ENCODE assay signal across 2 cellular contexts in the genomic region with DNA sequence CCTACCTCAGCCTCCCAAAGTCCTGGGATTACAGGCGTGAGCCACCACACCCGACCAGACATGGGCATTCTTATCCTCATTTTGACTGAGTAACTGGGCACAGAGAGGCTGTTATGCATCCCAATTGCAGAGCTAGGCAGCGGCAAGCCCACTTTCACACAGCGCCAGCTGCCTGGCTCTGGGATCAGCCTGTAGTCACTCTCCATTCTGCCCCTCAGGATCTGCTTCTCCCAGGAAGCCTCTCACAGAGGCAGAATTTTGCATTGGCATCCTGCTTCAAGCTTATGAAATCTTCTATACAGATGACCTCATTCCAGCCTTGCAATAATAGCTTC.
TF ChIP-seq lines count a peak whose summit lies in the region.

No MANE protein-coding gene starts in this region.

TF ChIP-seq in K562, 482 proteins besides CTCF, POLR2A, EP300 and RAD21:
- TF ChIP-seq HMGN3 (IDR thresholded peaks at IDR 0.05; ENCODE audit: borderline replicate concordance, extremely low read depth, insufficient read length, low read depth, low read length), result no peak
- TF ChIP-seq XRCC4 (IDR thresholded peaks at IDR 0.05; ENCODE audit: extremely low read depth, insufficient read depth, insufficient read length), result no peak
- TF ChIP-seq BCL6 (CRISPR knock-in tag; IDR thresholded peaks at IDR 0.05), result 0 out of 2 replicates have a peak, but pooled peaks have one; percentile 2
- 0 out of 2 replicates have a peak, but pooled peaks have one; percentile 1 for TF ChIP-seq ZBTB7A (IDR thresholded peaks at IDR 0.05; ENCODE audit: borderline replicate concordance, control insufficient read depth, low read depth, low read length)
- peak; percentile 39; the same call in 1 of the 2 replicates for TF ChIP-seq RBFOX2 (IDR thresholded peaks at IDR 0.05; ENCODE audit: low read depth, low read length)
- no peak for TF ChIP-seq HDAC3 (IDR thresholded peaks at IDR 0.05; ENCODE audit: borderline replicate concordance, partially characterized antibody)
- TF ChIP-seq, protein P1, sequence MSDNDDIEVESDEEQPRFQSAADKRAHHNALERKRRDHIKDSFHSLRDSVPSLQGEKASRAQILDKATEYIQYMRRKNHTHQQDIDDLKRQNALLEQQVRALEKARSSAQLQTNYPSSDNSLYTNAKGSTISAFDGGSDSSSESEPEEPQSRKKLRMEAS (CRISPR knock-in tag; IDR thresholded peaks at IDR 0.05), result 0 out of 2 replicates have a peak, but pooled peaks have one; percentile 8

TF ChIP-seq in liver, 16 proteins besides CTCF, POLR2A, EP300 and RAD21:
- TF ChIP-seq, protein P2, sequence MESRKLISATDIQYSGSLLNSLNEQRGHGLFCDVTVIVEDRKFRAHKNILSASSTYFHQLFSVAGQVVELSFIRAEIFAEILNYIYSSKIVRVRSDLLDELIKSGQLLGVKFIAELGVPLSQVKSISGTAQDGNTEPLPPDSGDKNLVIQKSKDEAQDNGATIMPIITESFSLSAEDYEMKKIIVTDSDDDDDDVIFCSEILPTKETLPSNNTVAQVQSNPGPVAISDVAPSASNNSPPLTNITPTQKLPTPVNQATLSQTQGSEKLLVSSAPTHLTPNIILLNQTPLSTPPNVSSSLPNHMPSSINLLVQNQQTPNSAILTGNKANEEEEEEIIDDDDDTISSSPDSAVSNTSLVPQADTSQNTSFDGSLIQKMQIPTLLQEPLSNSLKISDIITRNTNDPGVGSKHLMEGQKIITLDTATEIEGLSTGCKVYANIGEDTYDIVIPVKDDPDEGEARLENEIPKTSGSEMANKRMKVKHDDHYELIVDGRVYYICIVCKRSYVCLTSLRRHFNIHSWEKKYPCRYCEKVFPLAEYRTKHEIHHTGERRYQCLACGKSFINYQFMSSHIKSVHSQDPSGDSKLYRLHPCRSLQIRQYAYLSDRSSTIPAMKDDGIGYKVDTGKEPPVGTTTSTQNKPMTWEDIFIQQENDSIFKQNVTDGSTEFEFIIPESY (IDR thresholded peaks at IDR 0.05), result no peak
- TF ChIP-seq FOXA1 (IDR thresholded peaks at IDR 0.05), result no peak
- TF ChIP-seq HNF4A (conservative IDR thresholded peaks at IDR 0.05), result no peak
- no peak for TF ChIP-seq HNF4G (IDR thresholded peaks at IDR 0.05)
- TF ChIP-seq JUND (IDR thresholded peaks at IDR 0.05), result no peak
- TF ChIP-seq FOXA2 (IDR thresholded peaks at IDR 0.05), result no peak
- TF ChIP-seq SP1 (IDR thresholded peaks at IDR 0.05), result no peak
- TF ChIP-seq NR2F2 (IDR thresholded peaks at IDR 0.05), result no peak
- no peak for TF ChIP-seq EGR1 (IDR thresholded peaks at IDR 0.05; ENCODE audit: low read depth in 2 of 2)
- TF ChIP-seq GABPA (IDR thresholded peaks at IDR 0.05 in 1 of 2, conservative IDR thresholded peaks at IDR 0.05 in 1 of 2), result no peak
- TF ChIP-seq, protein P1 (IDR thresholded peaks at IDR 0.05), result no peak
- TF ChIP-seq, protein P3, sequence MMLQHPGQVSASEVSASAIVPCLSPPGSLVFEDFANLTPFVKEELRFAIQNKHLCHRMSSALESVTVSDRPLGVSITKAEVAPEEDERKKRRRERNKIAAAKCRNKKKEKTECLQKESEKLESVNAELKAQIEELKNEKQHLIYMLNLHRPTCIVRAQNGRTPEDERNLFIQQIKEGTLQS (IDR thresholded peaks at IDR 0.05), result no peak
- TF ChIP-seq, protein P4, sequence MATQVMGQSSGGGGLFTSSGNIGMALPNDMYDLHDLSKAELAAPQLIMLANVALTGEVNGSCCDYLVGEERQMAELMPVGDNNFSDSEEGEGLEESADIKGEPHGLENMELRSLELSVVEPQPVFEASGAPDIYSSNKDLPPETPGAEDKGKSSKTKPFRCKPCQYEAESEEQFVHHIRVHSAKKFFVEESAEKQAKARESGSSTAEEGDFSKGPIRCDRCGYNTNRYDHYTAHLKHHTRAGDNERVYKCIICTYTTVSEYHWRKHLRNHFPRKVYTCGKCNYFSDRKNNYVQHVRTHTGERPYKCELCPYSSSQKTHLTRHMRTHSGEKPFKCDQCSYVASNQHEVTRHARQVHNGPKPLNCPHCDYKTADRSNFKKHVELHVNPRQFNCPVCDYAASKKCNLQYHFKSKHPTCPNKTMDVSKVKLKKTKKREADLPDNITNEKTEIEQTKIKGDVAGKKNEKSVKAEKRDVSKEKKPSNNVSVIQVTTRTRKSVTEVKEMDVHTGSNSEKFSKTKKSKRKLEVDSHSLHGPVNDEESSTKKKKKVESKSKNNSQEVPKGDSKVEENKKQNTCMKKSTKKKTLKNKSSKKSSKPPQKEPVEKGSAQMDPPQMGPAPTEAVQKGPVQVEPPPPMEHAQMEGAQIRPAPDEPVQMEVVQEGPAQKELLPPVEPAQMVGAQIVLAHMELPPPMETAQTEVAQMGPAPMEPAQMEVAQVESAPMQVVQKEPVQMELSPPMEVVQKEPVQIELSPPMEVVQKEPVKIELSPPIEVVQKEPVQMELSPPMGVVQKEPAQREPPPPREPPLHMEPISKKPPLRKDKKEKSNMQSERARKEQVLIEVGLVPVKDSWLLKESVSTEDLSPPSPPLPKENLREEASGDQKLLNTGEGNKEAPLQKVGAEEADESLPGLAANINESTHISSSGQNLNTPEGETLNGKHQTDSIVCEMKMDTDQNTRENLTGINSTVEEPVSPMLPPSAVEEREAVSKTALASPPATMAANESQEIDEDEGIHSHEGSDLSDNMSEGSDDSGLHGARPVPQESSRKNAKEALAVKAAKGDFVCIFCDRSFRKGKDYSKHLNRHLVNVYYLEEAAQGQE (IDR thresholded peaks at IDR 0.05), result no peak
- no peak for TF ChIP-seq TAF1 (conservative IDR thresholded peaks at IDR 0.05)
- no peak for TF ChIP-seq YY1 (IDR thresholded peaks at IDR 0.05)
- no peak for TF ChIP-seq RXRA (IDR thresholded peaks at IDR 0.05)
